8 cellular contexts compared by ENCODE assay signal in the genomic region with DNA sequence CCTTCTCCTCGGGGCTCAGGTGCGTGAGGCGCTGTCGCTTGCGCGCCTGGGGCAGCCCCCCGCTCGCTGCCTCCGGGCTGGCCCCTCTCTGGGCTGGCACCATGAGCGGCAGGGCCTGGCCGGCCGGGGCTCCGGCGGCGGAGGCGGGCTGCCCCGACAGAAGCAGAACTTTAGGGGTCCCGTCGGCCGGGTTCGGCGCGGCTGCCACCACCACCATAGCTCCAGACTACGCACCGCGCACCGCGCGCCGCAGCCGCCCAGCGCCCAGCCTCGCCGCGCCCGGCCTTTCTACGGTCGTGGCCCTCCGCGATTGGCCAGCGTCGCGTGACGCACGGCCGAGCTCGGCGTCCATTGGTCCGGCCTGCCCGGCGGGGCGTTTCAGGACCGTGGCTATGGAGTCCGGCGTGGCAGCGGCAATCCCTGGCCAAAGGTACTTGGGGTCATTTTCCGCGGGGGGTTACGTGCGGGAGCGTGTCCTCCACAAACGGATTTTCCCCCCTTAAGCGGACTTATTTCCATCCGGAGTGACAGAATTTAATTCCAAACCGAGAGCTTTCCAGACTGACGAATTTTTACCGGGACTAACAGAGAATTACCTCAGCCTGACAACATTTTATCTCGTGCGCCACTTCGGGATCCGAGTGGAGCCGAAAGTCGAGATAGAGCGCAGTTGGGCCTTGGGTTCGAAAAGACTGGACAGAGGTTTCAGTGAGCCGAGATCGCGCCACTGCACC. TPM values are rescaled to one million over a fixed set of nuclear protein-coding genes. Genes with fewer than 3 reads are reported as not detected.
A peak's percentile ranks its signal among the peaks of the same experiment; 100 is the strongest.
DNase-seq lines count a peak whose midpoint lies in the region; ATAC-seq and TF ChIP-seq lines count a peak whose summit lies in the region.

A gene (minus strand): TSS at position 262 of the 734 bp plus-strand sequence.

- peak within 1 kb of the TSS; percentile 100 for H3K27ac Mint-ChIP-seq in type B pancreatic cell

- peaks cover 11 to 62% (median 55%) of the 10 kb centered on the region in 9 donors for H3K4me1 ChIP-seq in heart right ventricle

- peaks cover 0 to 45% (median 20%) of the 10 kb centered on the region in 9 donors for H3K36me3 ChIP-seq in heart right ventricle

- H3K9me3 Mint-ChIP-seq in type B pancreatic cell: no peaks in the 10 kb centered on the region

- 0% methylated on average over 75 to 78 of the region's 78 CpGs for WGBS in heart right ventricle, 2 donors

- TF ChIP-seq CTCF in GM12865 (IDR thresholded peaks at IDR 0.05; ENCODE audit: insufficient read depth, low read depth, low read length, missing control alignments) (no peak), heart right ventricle (IDR thresholded peaks at IDR 0.05) (no peak), type B pancreatic cell (conservative IDR thresholded peaks at IDR 0.05) (no peak)

- H3K27me3 ChIP-seq in heart right ventricle: no peaks in the 10 kb centered on the region

- no peaks in the 10 kb centered on the region for H3K27me3 Mint-ChIP-seq in type B pancreatic cell

- ATAC-seq in HG02642 (IDR thresholded peaks at IDR 0.05; ENCODE audit: poor library complexity, unreplicated experiment) (peak; percentile 92), heart right ventricle (peak; percentile 97 to 99 (median 98))

- no peaks in the 10 kb centered on the region for H3K9me3 ChIP-seq in heart right ventricle

- H3K4me1 Mint-ChIP-seq in type B pancreatic cell (ENCODE audit: unreplicated experiment): peaks cover 36% of the 10 kb centered on the region

- peaks cover 28% of the 10 kb centered on the region for H3K36me3 Mint-ChIP-seq in type B pancreatic cell

- H3K4me3 ChIP-seq in GM12865 (ENCODE audit: low read depth, low read length): peak within 1 kb of the TSS; percentile 95
- peak within 1 kb of the TSS; percentile 39 to 96 (median 88) for H3K4me3 ChIP-seq in heart right ventricle

- DNase-seq in GM12865 (ENCODE audit: low read depth) (peak; percentile 97), NCI-H1105 treated with DMSO at 0.1 percent for 48 hours (lab: John Stamatoyannopoulos, UW) (peak; percentile 86), amniotic epithelial cell (ENCODE audit: low read depth) (peak; percentile 87), heart right ventricle (peak; percentile 93 to 96), posterior cingulate gyrus (peak; percentile 90 to 99 (median 94)), type B pancreatic cell (ENCODE audit: extremely low spot score, unreplicated experiment) (peak; percentile 95)

- intact Hi-C loops in T-helper 1 cell treated with Interleukin-12 subunit alpha and Interleukin-12 subunit beta and Interleukin-4 antibody, amounts not matched to agents 30 ng/mL and 1 ng/mL, for 36 hours (cut with micrococcal nuclease): no loop called here
- intact Hi-C loops in heart right ventricle (cut with DNase I) (loop anchor here in 2 of 10 donors (1.0 kb wide), 2 partner anchors 29 to 58 kb away; a partner anchor contains a TSS), posterior cingulate gyrus (cut with DNase I) (no loop called here)

- peak within 1 kb of the TSS; percentile 93 to 100 (median 100) for H3K27ac ChIP-seq in heart right ventricle

- peak within 1 kb of the TSS; percentile 89 for H3K4me3 Mint-ChIP-seq in type B pancreatic cell

RNA-seq across cellular contexts. Expression of the gene that starts here (rescaled TPM):
- 382 and 388 TPM in 2 replicates for total RNA-seq in T-helper 1 cell treated with Interleukin-12 subunit alpha and Interleukin-12 subunit beta and Interleukin-4 antibody, amounts not matched to agents 30 ng/mL and 1 ng/mL, for 36 hours
- total RNA-seq in heart right ventricle (100 to 1,000 TPM in 2 of 10 donors, 10 to 100 TPM in 8; 56.5 to 140 (median 67.9) TPM), type B pancreatic cell (ENCODE audit: low replicate concordance) (127 and 170 TPM in 2 replicates)
- 100 to 1,000 TPM in 1 of 2 donors, 10 to 100 TPM in 1; 22.5 to 138 TPM for polyA plus RNA-seq in heart right ventricle

Comparison
In these comparisons a context has a peak if more than half of its experiments do, and no peak if none do; other contexts are left out.
1. Peak in every context shown above with its lines: DNase-seq, ATAC-seq, H3K4me3 ChIP-seq and H3K27ac ChIP-seq.